8 cellular contexts compared by ENCODE assay signal in genomic region chr15:62389887-62390792, GRCh38. TPM values are rescaled to one million over a fixed set of nuclear protein-coding genes. Genes with fewer than 3 reads are reported as not detected.
DNase-seq lines count a peak whose midpoint lies in the region; ATAC-seq, FAIRE-seq and TF ChIP-seq lines count a peak whose summit lies in the region.

Gene TLN2 (plus strand): TSS chr15:62390550.

- peaks cover 19% of the 10 kb centered on the region for H3K4me1 Mint-ChIP-seq in activated naive CD8-positive, alpha-beta T cell treated with anti-CD3 and anti-CD28 coated beads, Interleukin-2, amount 50 U/mL, for 24 hours

- H2AFZ ChIP-seq in parathyroid adenoma = peak within 1 kb of the TSS; percentile 95

- no peak for TF ChIP-seq CTCF in parathyroid adenoma (IDR thresholded peaks at IDR 0.05)

- H3K36me3 ChIP-seq in parathyroid adenoma (ENCODE audit: control insufficient read depth, insufficient read depth, low read length) = no peaks in the 10 kb centered on the region

- no peak for TF ChIP-seq RAD21 in Ishikawa (IDR thresholded peaks at IDR 0.05; ENCODE audit: low read depth)

- no peaks in the 10 kb centered on the region for H3K9me3 ChIP-seq in parathyroid adenoma (ENCODE audit: control insufficient read depth, low read length)

- peak within 1 kb of the TSS; percentile 90 for H3K4me3 Mint-ChIP-seq in activated naive CD8-positive, alpha-beta T cell treated with anti-CD3 and anti-CD28 coated beads, Interleukin-2, amount 50 U/mL, for 24 hours

- no peak for TF ChIP-seq EP300 in Ishikawa (IDR thresholded peaks at IDR 0.05; ENCODE audit: borderline replicate concordance)

- no peaks in the 10 kb centered on the region for H3K27me3 ChIP-seq in parathyroid adenoma (ENCODE audit: control insufficient read depth, insufficient read depth, low read length)

- ATAC-seq in GM21717 (IDR thresholded peaks at IDR 0.05; ENCODE audit: unreplicated experiment) = peak; percentile 93
- peak; percentile 86 for ATAC-seq in activated naive CD8-positive, alpha-beta T cell treated with anti-CD3 and anti-CD28 coated beads, Interleukin-2, amount 50 U/mL, for 24 hours

- H3K79me2 ChIP-seq in parathyroid adenoma = no peaks in the 10 kb centered on the region

- peak; percentile 69 for DNase-seq in G401 (ENCODE audit: low spot score)
- DNase-seq in SKM-1 treated with dmso at 0.1 percent for 144 hours (lab: John Stamatoyannopoulos, UW; ENCODE audit: unreplicated experiment) = peak; percentile 61
- DNase-seq in activated naive CD8-positive, alpha-beta T cell treated with anti-CD3 and anti-CD28 coated beads, Interleukin-2, amount 50 U/mL, for 24 hours = peak; percentile 73
- DNase-seq in cardiac septum (ENCODE audit: low spot score) = peak; percentile 86
- DNase-seq in urothelium cell line (ENCODE audit: low spot score) = peak; percentile 97

- in situ Hi-C loops in G401 (cut with HindIII; ENCODE audit: low sequenced_read_pairs) = no loop called here

- H3K36me3 Mint-ChIP-seq in activated naive CD8-positive, alpha-beta T cell treated with anti-CD3 and anti-CD28 coated beads, Interleukin-2, amount 50 U/mL, for 24 hours (ENCODE audit: low read depth) = no peaks in the 10 kb centered on the region

- intact Hi-C loops in cardiac septum (cut with DNase I) = loop anchor here (1.0 to 5.0 kb wide), 3 partner anchors 67 to 353 kb away; no protein-coding TSS in a partner anchor

- H3K9ac ChIP-seq in parathyroid adenoma = peak within 1 kb of the TSS; percentile 37

- peak; percentile 92 for FAIRE-seq in urothelium cell line (lab: Jason Lieb, UNC)

- H3K4me2 ChIP-seq in parathyroid adenoma (ENCODE audit: low read length) = peak within 1 kb of the TSS; percentile 91

- H3K4me3 ChIP-seq in parathyroid adenoma (ENCODE audit: low read depth, low read length) = peak within 1 kb of the TSS; percentile 83

- H3K9me3 Mint-ChIP-seq in activated naive CD8-positive, alpha-beta T cell treated with anti-CD3 and anti-CD28 coated beads, Interleukin-2, amount 50 U/mL, for 24 hours = no peaks in the 10 kb centered on the region

- peak within 1 kb of the TSS; percentile 59 for H3K27ac ChIP-seq in parathyroid adenoma

- peak within 1 kb of the TSS; percentile 81 for H3K27ac Mint-ChIP-seq in activated naive CD8-positive, alpha-beta T cell treated with anti-CD3 and anti-CD28 coated beads, Interleukin-2, amount 50 U/mL, for 24 hours

- H3K4me1 ChIP-seq in parathyroid adenoma = peaks cover 3% of the 10 kb centered on the region

- peaks cover 26% of the 10 kb centered on the region for H3K27me3 Mint-ChIP-seq in activated naive CD8-positive, alpha-beta T cell treated with anti-CD3 and anti-CD28 coated beads, Interleukin-2, amount 50 U/mL, for 24 hours

TF ChIP-seq in Ishikawa, 13 proteins besides CTCF, POLR2A, EP300 and RAD21:
- TF ChIP-seq ZBTB7A (IDR thresholded peaks at IDR 0.05; ENCODE audit: low read depth) (no peak), TAF1 (IDR thresholded peaks at IDR 0.05; ENCODE audit: low read depth) (peak; percentile 68), EGR1 (IDR thresholded peaks at IDR 0.05) (0 out of 2 replicates have a peak, but pooled peaks have one; percentile 14), TCF12 (IDR thresholded peaks at IDR 0.05; ENCODE audit: low read depth) (no peak; the same call in 1 of the 2 replicates), YY1 (IDR thresholded peaks at IDR 0.05; ENCODE audit: low read depth) (0 out of 2 replicates have a peak, but pooled peaks have one; percentile 10), MAX (IDR thresholded peaks at IDR 0.05) (peak; percentile 36; the same call in 1 of the 2 replicates), FOXM1 (IDR thresholded peaks at IDR 0.05; ENCODE audit: borderline replicate concordance, low read depth) (no peak), CREB1 (IDR thresholded peaks at IDR 0.05; ENCODE audit: low read depth) (peak; percentile 72)
TF ChIP-seq in Ishikawa: peak in this region for 5.

RNA-seq across cellular contexts. Expression of gene TLN2, which starts in this region (rescaled TPM):
- total RNA-seq in G401 (2014; rRNA removed; shearing (Covaris generic)) = 4.1 and 8.6 TPM in 2 replicates
- total RNA-seq in cardiac septum = 32.9 TPM

Comparison
In these comparisons a context has a peak if more than half of its experiments do, and no peak if none do; other contexts are left out.
1. Peak in every context shown above with its lines: DNase-seq, ATAC-seq, H3K4me3 ChIP-seq and H3K27ac ChIP-seq.